In genomic region chr11:110797453-110797852, GRCh38 we compare ENCODE assay signal across 11 cellular contexts.
A peak's percentile ranks its signal among the peaks of the same experiment; 100 is the strongest.
DNase-seq lines count a peak whose midpoint lies in the region; ATAC-seq, FAIRE-seq and TF ChIP-seq lines count a peak whose summit lies in the region.
"Had no signal": no experiment of that assay in that cellular context is flagged by ENCODE, and none has a peak within 500 bp of the region (broad histone marks: within the 10 kb centered on the region; RNA-seq: fewer than 3 reads in every experiment).

No MANE protein-coding gene starts in this region.

- no peaks in the 10 kb centered on the region for H3K4me1 ChIP-seq in kidney (ENCODE audit: control insufficient read depth in 1 of 2, insufficient read depth in 1 of 2, low read depth in 1 of 2, low read length in 2 of 2)

- H3K27ac ChIP-seq in caudate nucleus (ENCODE audit: low read depth, low read length): no peak overlapping the region
- no peak overlapping the region for H3K27ac ChIP-seq in kidney (ENCODE audit: low read depth in 2 of 2, low read length in 2 of 2)

- no peaks in the 10 kb centered on the region for H3K9me3 ChIP-seq in kidney (ENCODE audit: control insufficient read depth in 1 of 2, low read length in 2 of 2)

- no peak for TF ChIP-seq CTCF in kidney (IDR thresholded peaks at IDR 0.05; ENCODE audit: borderline replicate concordance, extremely low read depth, insufficient read depth)

- no peaks in the 10 kb centered on the region for H3K36me3 ChIP-seq in kidney (ENCODE audit: control insufficient read depth in 1 of 2, insufficient read depth in 2 of 2, low read length in 2 of 2)

- no peak for FAIRE-seq in kidney (lab: Jason Lieb, UNC)
- FAIRE-seq: colon had no signal

- peak; percentile 84 to 88 for DNase-seq in Kasumi-1 (lab: John Stamatoyannopoulos, UW)
- no peak for DNase-seq in left lobe of liver (ENCODE audit: low spot score)
- no peak for DNase-seq in NCI-H2081 (lab: John Stamatoyannopoulos, UW)
- DNase-seq in caudate nucleus (lab: John Stamatoyannopoulos, UW): no peak
- DNase-seq in kidney: no peak
- DNase-seq in occipital lobe (lab: John Stamatoyannopoulos, UW): no peak

- H3K4me3 ChIP-seq in kidney (ENCODE audit: low read length in 2 of 2): no peak overlapping the region

- intact Hi-C loops in kidney (cut with DNase I): no loop called here

- peak; percentile 95 for ATAC-seq in GM18868 (IDR thresholded peaks at IDR 0.05; ENCODE audit: unreplicated experiment)
- peak; percentile 82 for ATAC-seq in HG02571 (IDR thresholded peaks at IDR 0.05; ENCODE audit: unreplicated experiment)
- ATAC-seq in left lobe of liver: peak; percentile 39
- ATAC-seq: HCT116; naive thymus-derived CD8-positive, alpha-beta T cell had no signal

- no peak overlapping the region for H3K9ac ChIP-seq in kidney (ENCODE audit: low read length in 2 of 2)

Comparison
In these comparisons a context has a peak if more than half of its experiments do, and no peak if none do; other contexts are left out.
1. ATAC-seq: peak in every context shown above with its lines; median percentile 95 in GM18868; 82 in HG02571; 39 in left lobe of liver.
2. DNase-seq: peak in Kasumi-1 (2 of 2); none in left lobe of liver (single experiment), NCI-H2081 (0 of 2), caudate nucleus (0 of 61), kidney (single experiment) and occipital lobe (single experiment).